Comparison of ENCODE assay signal across 9 cellular contexts in genomic region chr6:99589290-99589672, GRCh38. TPM values are rescaled to one million over a fixed set of nuclear protein-coding genes. Genes with fewer than 3 reads are reported as not detected.
A peak's percentile ranks its signal among the peaks of the same experiment; 100 is the strongest.
DNase-seq lines count a peak whose midpoint lies in the region; ATAC-seq and TF ChIP-seq lines count a peak whose summit lies in the region.
"Had no signal": no experiment of that assay in that cellular context is flagged by ENCODE, and none has a peak within 500 bp of the region (broad histone marks: within the 10 kb centered on the region; RNA-seq: fewer than 3 reads in every experiment).

No MANE protein-coding gene starts in this region.

- H3K9me3 Mint-ChIP-seq in activated CD4-positive, alpha-beta T cell treated with anti-CD3 and anti-CD28 coated beads, Interleukin-2, amount 10 ng/mL, durations not matched to agents 24 days and 14 days, result no peaks in the 10 kb centered on the region

- ATAC-seq in HG02798 (IDR thresholded peaks at IDR 0.05; ENCODE audit: poor library complexity, unreplicated experiment), result peak; percentile 21

- H3K27ac ChIP-seq in parathyroid adenoma, result no peak overlapping the region

- no peaks in the 10 kb centered on the region for H3K36me3 Mint-ChIP-seq in activated CD4-positive, alpha-beta T cell treated with anti-CD3 and anti-CD28 coated beads, Interleukin-2, amount 10 ng/mL, durations not matched to agents 24 days and 14 days (ENCODE audit: low read depth)

- intact Hi-C loops in activated CD4-positive, alpha-beta T cell treated with anti-CD3 and anti-CD28 coated beads, Interleukin-2, amount 10 ng/mL, durations not matched to agents 24 days and 14 days (cut with micrococcal nuclease), result loop anchor here (2.0 to 5.0 kb wide), 4 partner anchors 20 to 120 kb away; partner anchors contain the start of gene CCNC

- peak overlapping the region; percentile 91 for H2AFZ ChIP-seq in parathyroid adenoma

- H3K27me3 ChIP-seq in parathyroid adenoma (ENCODE audit: control insufficient read depth, insufficient read depth, low read length), result peaks cover 11% of the 10 kb centered on the region

- H3K4me1 ChIP-seq in parathyroid adenoma, result peaks cover 4% of the 10 kb centered on the region

- H3K27me3 Mint-ChIP-seq in activated CD4-positive, alpha-beta T cell treated with anti-CD3 and anti-CD28 coated beads, Interleukin-2, amount 10 ng/mL, durations not matched to agents 24 days and 14 days, result peaks cover 79% of the 10 kb centered on the region

- TF ChIP-seq CTCF in fibroblast of the aortic adventitia (IDR thresholded peaks at IDR 0.05; ENCODE audit: insufficient read depth, low read length) (no peak), parathyroid adenoma (IDR thresholded peaks at IDR 0.05) (no peak)

- peak overlapping the region; percentile 45 for H3K27ac Mint-ChIP-seq in activated CD4-positive, alpha-beta T cell treated with anti-CD3 and anti-CD28 coated beads, Interleukin-2, amount 10 ng/mL, durations not matched to agents 24 days and 14 days

- H3K4me3 Mint-ChIP-seq in activated CD4-positive, alpha-beta T cell treated with anti-CD3 and anti-CD28 coated beads, Interleukin-2, amount 10 ng/mL, durations not matched to agents 24 days and 14 days, result peak overlapping the region; percentile 88

- no peaks in the 10 kb centered on the region for H3K36me3 ChIP-seq in parathyroid adenoma (ENCODE audit: control insufficient read depth, insufficient read depth, low read length)

- no peak overlapping the region for H3K9ac ChIP-seq in parathyroid adenoma

- DNase-seq in activated CD4-positive, alpha-beta T cell treated with anti-CD3 and anti-CD28 coated beads, Interleukin-2, amount 10 ng/mL, durations not matched to agents 24 days and 14 days, result no peak
- no peak for DNase-seq in activated CD4-positive, alpha-beta T cell treated with anti-CD3 and anti-CD28 coated beads for 1 hour
- DNase-seq in RPMI8226, result peak; percentile 12
- no peak for DNase-seq in fibroblast of the aortic adventitia (ENCODE audit: low read depth)
- DNase-seq in OCI-M2 (lab: John Stamatoyannopoulos, UW; ENCODE audit: unreplicated experiment), result no peak
- no peak for DNase-seq in activated effector memory CD4-positive, alpha-beta T cell treated with Interleukin-2 at 50 U/mL for 16 hours

- H3K9me3 ChIP-seq in parathyroid adenoma (ENCODE audit: control insufficient read depth, low read length), result no peaks in the 10 kb centered on the region

- H3K4me3 ChIP-seq in fibroblast of the aortic adventitia (ENCODE audit: low read depth, low read length), result peak overlapping the region; percentile 65
- H3K4me3 ChIP-seq in parathyroid adenoma (ENCODE audit: low read depth, low read length), result peak overlapping the region; percentile 45

- peaks cover 25% of the 10 kb centered on the region for H3K4me1 Mint-ChIP-seq in activated CD4-positive, alpha-beta T cell treated with anti-CD3 and anti-CD28 coated beads, Interleukin-2, amount 10 ng/mL, durations not matched to agents 24 days and 14 days

- peak overlapping the region; percentile 84 for H3K4me2 ChIP-seq in parathyroid adenoma (ENCODE audit: low read length)

- H3K79me2 ChIP-seq in parathyroid adenoma, result no peaks in the 10 kb centered on the region

RNA-seq across cellular contexts. Expression of gene PRDM13, which starts 17.4 kb away (rescaled TPM):
- total RNA-seq in activated CD4-positive, alpha-beta T cell treated with anti-CD3 and anti-CD28 coated beads, Interleukin-2, amount 10 ng/mL, durations not matched to agents 24 days and 14 days, result 0.05 TPM in 1 of 2 replicates, not detected in the other
- total RNA-seq in fibroblast of the aortic adventitia (ENCODE audit: low replicate concordance), result not detected in 2 replicates
- total RNA-seq: dermis microvascular lymphatic vessel endothelial cell had no signal

RNA-seq across cellular contexts. Expression of gene CCNC, which starts 20.8 kb away (rescaled TPM):
- 49.6 and 56.0 TPM in 2 replicates for total RNA-seq in activated CD4-positive, alpha-beta T cell treated with anti-CD3 and anti-CD28 coated beads, Interleukin-2, amount 10 ng/mL, durations not matched to agents 24 days and 14 days
- total RNA-seq in fibroblast of the aortic adventitia (ENCODE audit: low replicate concordance), result 52.4 and 58.0 TPM in 2 replicates
